Comparison of ENCODE assay signal across 1 cellular context in genomic region chr1:64471218-64471719, GRCh38.
TF ChIP-seq lines count a peak whose summit lies in the region.

No MANE protein-coding gene starts in this region.

TF ChIP-seq in IMR-90, 13 proteins besides CTCF, POLR2A, EP300 and RAD21 (continued from another document):
- TF ChIP-seq SMC3 (IDR thresholded peaks at IDR 0.05; ENCODE audit: low read depth, low read length) = no peak
- TF ChIP-seq, protein P1, sequence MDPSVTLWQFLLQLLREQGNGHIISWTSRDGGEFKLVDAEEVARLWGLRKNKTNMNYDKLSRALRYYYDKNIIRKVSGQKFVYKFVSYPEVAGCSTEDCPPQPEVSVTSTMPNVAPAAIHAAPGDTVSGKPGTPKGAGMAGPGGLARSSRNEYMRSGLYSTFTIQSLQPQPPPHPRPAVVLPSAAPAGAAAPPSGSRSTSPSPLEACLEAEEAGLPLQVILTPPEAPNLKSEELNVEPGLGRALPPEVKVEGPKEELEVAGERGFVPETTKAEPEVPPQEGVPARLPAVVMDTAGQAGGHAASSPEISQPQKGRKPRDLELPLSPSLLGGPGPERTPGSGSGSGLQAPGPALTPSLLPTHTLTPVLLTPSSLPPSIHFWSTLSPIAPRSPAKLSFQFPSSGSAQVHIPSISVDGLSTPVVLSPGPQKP (IDR thresholded peaks at IDR 0.05; ENCODE audit: borderline replicate concordance, low read depth, low read length) = no peak
